ENCODE assay signal across 9 cellular contexts in genomic region chr20:41524980-41525613, GRCh38.
DNase-seq lines count a peak whose midpoint lies in the region; ATAC-seq, FAIRE-seq and TF ChIP-seq lines count a peak whose summit lies in the region.
"Had no signal": no experiment of that assay in that cellular context is flagged by ENCODE, and none has a peak within 500 bp of the region (broad histone marks: within the 10 kb centered on the region; RNA-seq: fewer than 3 reads in every experiment).

No MANE protein-coding gene starts in this region.

- H3K27me3 ChIP-seq in small intestine (ENCODE audit: control insufficient read depth in 2 of 2, insufficient read depth in 2 of 2, low read length in 2 of 2) (no peaks in the 10 kb centered on the region), neuronal stem cell (ENCODE audit: control insufficient read depth in 3 of 3, insufficient read depth in 3 of 3, low read depth in 1 of 3, low read length in 3 of 3) (no peaks in the 10 kb centered on the region)

- H2BK5ac ChIP-seq in neuronal stem cell (ENCODE audit: low read length): no peak overlapping the region

- H3K14ac ChIP-seq in neuronal stem cell (ENCODE audit: low read length): no peak overlapping the region

- peaks cover 7% of the 10 kb centered on the region for H3K36me3 Mint-ChIP-seq in HFFc6 (ENCODE audit: low read depth)

- H3K79me1 ChIP-seq in neuronal stem cell (ENCODE audit: low read depth, low read length): peaks cover 2% of the 10 kb centered on the region

- H3K27me3 Mint-ChIP-seq in HFFc6 (ENCODE audit: insufficient read depth): no peaks in the 10 kb centered on the region; the same call in 1 of the 2 replicates

- no peak overlapping the region for H3K18ac ChIP-seq in neuronal stem cell (ENCODE audit: low read length)

- peaks cover 4 to 14% of the 10 kb centered on the region in 2 donors for H3K4me1 ChIP-seq in small intestine (ENCODE audit: control insufficient read depth in 2 of 2, insufficient read depth in 1 of 2, low read depth in 1 of 2, low read length in 1 of 2)
- H3K4me1 ChIP-seq in neuronal stem cell (ENCODE audit: control insufficient read depth in 2 of 2, insufficient read depth in 1 of 2, low read depth in 1 of 2, low read length in 2 of 2): no peaks in the 10 kb centered on the region

- H3K23ac ChIP-seq in neuronal stem cell (ENCODE audit: low read depth, low read length, poor library complexity): no peak overlapping the region

- H4K8ac ChIP-seq in neuronal stem cell (ENCODE audit: low read depth, low read length): no peak overlapping the region

- no peak overlapping the region for H3K4ac ChIP-seq in neuronal stem cell (ENCODE audit: low read length)

- DNase-seq in HFFc6: peak; percentile 29
- peak in 40 of 56 donors; percentile 4 to 68 (median 38) for DNase-seq in amygdala (lab: John Stamatoyannopoulos, UW)
- peak; percentile 64 for DNase-seq in inferior parietal cortex (ENCODE audit: extremely low spot score)
- peak; percentile 71 for DNase-seq in small intestine
- no peak for DNase-seq in NCI-H524 (lab: John Stamatoyannopoulos, UW)
- DNase-seq in neuronal stem cell (ENCODE audit: low spot score): no peak

- no peaks in the 10 kb centered on the region for H3K9me3 ChIP-seq in small intestine (ENCODE audit: control insufficient read depth, low read depth)
- no peaks in the 10 kb centered on the region for H3K9me3 ChIP-seq in neuronal stem cell (replicated peaks in 1 of 2; ENCODE audit: control insufficient read depth in 2 of 2, insufficient read depth in 1 of 2, low read depth in 1 of 2, low read length in 2 of 2)

- H3K36me3 ChIP-seq in small intestine (ENCODE audit: control insufficient read depth in 2 of 2, insufficient read depth in 2 of 2, low read length in 2 of 2) (peaks cover 0 to 1% of the 10 kb centered on the region in 2 donors), neuronal stem cell (replicated peaks in 1 of 2; ENCODE audit: control insufficient read depth in 2 of 2, insufficient read depth in 2 of 2, low read length in 2 of 2) (peaks cover 2 to 33% of the 10 kb centered on the region in 2 donors)

- no peak overlapping the region for H3K4me2 ChIP-seq in neuronal stem cell (ENCODE audit: insufficient read depth, low read length, poor library complexity, severe bottlenecking)

- no peak for TF ChIP-seq CTCF in HFFc6 (IDR thresholded peaks at IDR 0.05)

- H3K4me1 Mint-ChIP-seq in HFFc6 (ENCODE audit: low read depth): peaks cover 28% of the 10 kb centered on the region
- H3K4me1 Mint-ChIP-seq: neural crest cell had no signal

- no peak overlapping the region for H3K9ac ChIP-seq in neuronal stem cell (ENCODE audit: low read depth, low read length, poor library complexity)

- no peak overlapping the region for H2AFZ ChIP-seq in neuronal stem cell (ENCODE audit: low read length)

- no peak for ATAC-seq in GM18498 (IDR thresholded peaks at IDR 0.05; ENCODE audit: unreplicated experiment)
- no peak for ATAC-seq in HG02852 (IDR thresholded peaks at IDR 0.05; ENCODE audit: unreplicated experiment)

- H4K91ac ChIP-seq in neuronal stem cell (ENCODE audit: low read depth, low read length, poor library complexity): no peak overlapping the region

- H3K4me3 Mint-ChIP-seq in HFFc6: peak overlapping the region; percentile 80
- H3K4me3 Mint-ChIP-seq: neural crest cell had no signal

- no peak for FAIRE-seq in small intestine (lab: Jason Lieb, UNC)

- no peak overlapping the region for H2AK5ac ChIP-seq in neuronal stem cell (ENCODE audit: low read depth, low read length)

- 24 to 52% (median 44%) methylated on average over 6 of the region's 6 CpGs for WGBS in small intestine, 3 donors
- no CpG with 5 or more reads among the region's 6 CpGs for WGBS in neuronal stem cell (ENCODE audit: extremely low coverage in 2 of 2, insufficient read length in 2 of 2, insufficient replicate concordance in 1 of 2), 2 donors

- H3K27ac ChIP-seq in small intestine (ENCODE audit: low read depth in 1 of 2, low read length in 1 of 2) (peak overlapping the region in 1 of 2 donors; percentile 63), neuronal stem cell (replicated peaks; ENCODE audit: low read length) (no peak overlapping the region)

- H2BK12ac ChIP-seq in neuronal stem cell (ENCODE audit: low read length): no peak overlapping the region

- H2BK120ac ChIP-seq in neuronal stem cell (ENCODE audit: low read depth, low read length): no peak overlapping the region

- H2BK15ac ChIP-seq in neuronal stem cell (ENCODE audit: low read length): no peak overlapping the region

- peak overlapping the region; percentile 20; the same call in 1 of the 2 replicates for H3K27ac Mint-ChIP-seq in HFFc6

- H3K9me3 Mint-ChIP-seq in HFFc6: no peaks in the 10 kb centered on the region
- H3K9me3 Mint-ChIP-seq: neural crest cell had no signal

- H3K4me3 ChIP-seq in small intestine (ENCODE audit: low read depth in 1 of 2, low read length in 2 of 2): no peak overlapping the region
- no peak overlapping the region for H3K4me3 ChIP-seq in neuronal stem cell (ENCODE audit: low read length in 2 of 2)

Comparison
In these comparisons a context has a peak if more than half of its experiments do, and no peak if none do; other contexts are left out.
1. DNase-seq: peak in HFFc6 (single experiment), amygdala (40 of 56), inferior parietal cortex (single experiment) and small intestine (single experiment); none in NCI-H524 (0 of 2) and neuronal stem cell (single experiment).